In the genomic region with DNA sequence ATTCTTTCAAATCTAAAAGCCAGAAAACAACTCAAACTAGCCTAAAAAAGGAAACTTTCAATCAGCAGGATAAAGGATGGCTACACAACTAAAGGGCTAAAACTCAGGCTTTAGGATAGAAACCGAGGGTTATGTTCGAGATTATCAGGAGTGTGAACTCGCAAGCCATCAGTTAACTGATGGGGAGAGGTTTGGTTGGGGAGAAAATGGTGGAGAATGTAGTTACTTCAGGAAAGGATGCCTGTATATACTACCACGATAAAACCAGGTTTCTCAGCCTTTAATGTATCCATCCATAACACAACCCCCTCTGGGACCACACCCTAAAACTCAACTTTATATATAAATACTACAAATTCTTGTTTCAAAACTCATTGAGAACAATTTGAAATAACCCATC, we compare ENCODE assay signal across 21 cellular contexts. TPM values are rescaled to one million over a fixed set of nuclear protein-coding genes. Genes with fewer than 3 reads are reported as not detected.
DNase-seq lines count a peak whose midpoint lies in the region; ATAC-seq, FAIRE-seq and TF ChIP-seq lines count a peak whose summit lies in the region.
"Had no signal": no experiment of that assay in that cellular context is flagged by ENCODE, and none has a peak within 500 bp of the region (broad histone marks: within the 10 kb centered on the region; RNA-seq: fewer than 3 reads in every experiment).

No MANE protein-coding gene starts in this region.

- H3K4me2 ChIP-seq in GM12878 (ENCODE audit: control insufficient read depth, insufficient read depth) = no peak overlapping the region
- H3K4me2 ChIP-seq: smooth muscle cell had no signal

- no peaks in the 10 kb centered on the region for H3K27me3 Mint-ChIP-seq in activated CD4-positive, alpha-beta T cell treated with anti-CD3 and anti-CD28 coated beads for 36 hours
- no peaks in the 10 kb centered on the region for H3K27me3 Mint-ChIP-seq in naive thymus-derived CD8-positive, alpha-beta T cell

- H3K36me3 ChIP-seq in GM12878 (ENCODE audit: control insufficient read depth in 2 of 2, insufficient read depth in 2 of 2, low read length in 1 of 2) = peaks cover 6 to 46% of the 10 kb centered on the region in 2 experiments

- no peak overlapping the region for H2AFZ ChIP-seq in GM12878 (ENCODE audit: control insufficient read depth, low read depth, low read length)

- no peaks in the 10 kb centered on the region for H3K9me3 Mint-ChIP-seq in activated CD4-positive, alpha-beta T cell treated with anti-CD3 and anti-CD28 coated beads for 36 hours (ENCODE audit: low read depth)
- H3K9me3 Mint-ChIP-seq in naive thymus-derived CD8-positive, alpha-beta T cell = no peaks in the 10 kb centered on the region

- TF ChIP-seq RAD21 in GM12878 (IDR thresholded peaks at IDR 0.05; ENCODE audit: insufficient read depth, low read depth, low read length) = no peak

- no TSS peak for BruUV-seq in GM12878 (replicated peaks; lab: Mats Ljungman, UMichigan)

- no peak overlapping the region for H3K4me3 ChIP-seq in GM12878
- H3K4me3 ChIP-seq: ascending aorta, MG63, smooth muscle cell had no signal

- DNase-seq in activated CD4-positive, alpha-beta T cell treated with anti-CD3 and anti-CD28 coated beads for 36 hours = no peak
- no peak for DNase-seq in activated CD4-positive, alpha-beta T cell treated with anti-CD3 and anti-CD28 coated beads, Interleukin-2, amount 50 U/mL, for 48 hours
- DNase-seq in H54 (ENCODE audit: insufficient read length, low spot score) = no peak
- no peak for DNase-seq in GM12878 (ENCODE audit: low read depth, low spot score)
- no peak for DNase-seq in naive thymus-derived CD8-positive, alpha-beta T cell
- no peak for DNase-seq in amygdala (lab: John Stamatoyannopoulos, UW)
- DNase-seq: 8988T; activated CD4-positive, CD25-positive, alpha-beta regulatory T cell treated with anti-CD3 and anti-CD28 coated beads, Interleukin-2, amount 50 U/mL, for 72 hours; activated effector memory CD4-positive, alpha-beta T cell treated with anti-CD3 and anti-CD28 coated beads, Interleukin-2, amount 50 U/mL, for 16 hours; AML-193; EL; MG63; NCI-H146; NCI-H526 treated with DMSO at 0.1 percent for 48 hours; stimulated activated CD4-positive, alpha-beta T cell treated with anti-CD3 and anti-CD28 coated beads, Interleukin-4, amount 100 ng/mL, for 1 hour had no signal

- CTCF ChIA-PET in activated CD4-positive, alpha-beta T cell treated with anti-CD3 and anti-CD28 coated beads for 36 hours (lab: Charles Lee) = interaction anchor here (1.0 kb wide), 1 partner anchor 28 kb away, joined by 3 read pairs; no protein-coding TSS in a partner anchor
- CTCF ChIA-PET in GM12878 (lab: Yijun Ruan, JAX) = no interaction called here

- no peak for TF ChIP-seq EP300 in GM12878 (IDR thresholded peaks at IDR 0.05; ENCODE audit: borderline replicate concordance in 1 of 2, control insufficient read depth in 1 of 2, low read depth in 2 of 2, low read length in 2 of 2)

- WGBS in GM12878 (ENCODE audit: insufficient coverage, insufficient replicate concordance, low lambda C conversion rate, missing lambda C conversion rate) = 100% methylated on average over 4 of the region's 4 CpGs

- H4K20me1 ChIP-seq in GM12878 (ENCODE audit: control insufficient read depth, insufficient read depth) = no peaks in the 10 kb centered on the region; the same call in 1 of the 2 replicates

- TF ChIP-seq POLR2A in H54 (IDR thresholded peaks at IDR 0.05; ENCODE audit: low read depth, low read length) = no peak
- TF ChIP-seq POLR2A in GM12878 (IDR thresholded peaks at IDR 0.05; ENCODE audit: low read depth, low read length) = no peak; the same call in 1 of the 2 replicates

- no peak overlapping the region for H3K9ac ChIP-seq in GM12878 (ENCODE audit: control insufficient read depth, insufficient read depth, low read length)

- TF ChIP-seq CTCF in GM12878 (IDR thresholded peaks at IDR 0.05 in 2 of 3, conservative IDR thresholded peaks at IDR 0.05 in 1 of 3; ENCODE audit: control insufficient read depth in 2 of 3, extremely low read depth in 1 of 3, insufficient read depth in 1 of 3, low read depth in 3 of 3, low read length in 3 of 3) = no peak

- SMC1A ChIA-PET in GM12878 (lab: Charles Lee; ENCODE audit: uncharacterized antibody, unreplicated experiment) = no interaction called here

- H3K4me3 Mint-ChIP-seq in activated CD4-positive, alpha-beta T cell treated with anti-CD3 and anti-CD28 coated beads for 36 hours = no peak overlapping the region
- H3K4me3 Mint-ChIP-seq in naive thymus-derived CD8-positive, alpha-beta T cell = no peak overlapping the region

- H3K4me1 ChIP-seq in GM12878 (ENCODE audit: control insufficient read depth, insufficient read depth, low read length) = no peaks in the 10 kb centered on the region
- H3K4me1 ChIP-seq: ascending aorta had no signal

- H3K4me1 Mint-ChIP-seq in activated CD4-positive, alpha-beta T cell treated with anti-CD3 and anti-CD28 coated beads for 36 hours = peaks cover 3% of the 10 kb centered on the region
- peaks cover 2 to 6% (median 4%) of the 10 kb centered on the region in 4 donors for H3K4me1 Mint-ChIP-seq in naive thymus-derived CD8-positive, alpha-beta T cell

- H3K79me2 ChIP-seq in GM12878 (ENCODE audit: control insufficient read depth, insufficient read depth, low read length) = peaks cover 2% of the 10 kb centered on the region

- no peak overlapping the region for H3K27ac ChIP-seq in GM12878 (ENCODE audit: control insufficient read depth, insufficient read depth)
- H3K27ac ChIP-seq: ascending aorta, neutrophil had no signal

- FAIRE-seq in H54 (lab: Jason Lieb, UNC) (peak; percentile 41), GM12878 (lab: Jason Lieb, UNC) (no peak)
- FAIRE-seq: GM18507 had no signal

- POLR2A ChIA-PET in activated CD4-positive, alpha-beta T cell treated with anti-CD3 and anti-CD28 coated beads for 36 hours (lab: Charles Lee) = interaction anchor here (1.3 kb wide), 1 partner anchor 17 kb away, joined by 7 read pairs; no protein-coding TSS in a partner anchor
- POLR2A ChIA-PET in GM12878 (lab: Charles Lee) = interaction anchor here (1.1 kb wide), 1 partner anchor 12 kb away, joined by 3 read pairs; no protein-coding TSS in a partner anchor
- POLR2A ChIA-PET in naive thymus-derived CD8-positive, alpha-beta T cell (lab: Charles Lee) = interaction anchor here (2.2 kb wide), 1 partner anchor 22 kb away, joined by 8 read pairs; the partner anchor contains the start of gene TRA2B

- H3K27ac Mint-ChIP-seq in activated CD4-positive, alpha-beta T cell treated with anti-CD3 and anti-CD28 coated beads for 36 hours = peak overlapping the region; percentile 83
- H3K27ac Mint-ChIP-seq in naive thymus-derived CD8-positive, alpha-beta T cell = peak overlapping the region in 6 of 10 donors; percentile 23 to 82 (median 68)

- H3K9me3 ChIP-seq in GM12878 (replicated peaks; ENCODE audit: control insufficient read depth, insufficient read depth, low read length) = no peaks in the 10 kb centered on the region
- H3K9me3 ChIP-seq: ascending aorta, MG63, neutrophil had no signal

- peaks cover 58% of the 10 kb centered on the region for H3K36me3 Mint-ChIP-seq in activated CD4-positive, alpha-beta T cell treated with anti-CD3 and anti-CD28 coated beads for 36 hours (ENCODE audit: low read depth)
- peaks cover 6 to 68% (median 19%) of the 10 kb centered on the region in 3 donors for H3K36me3 Mint-ChIP-seq in naive thymus-derived CD8-positive, alpha-beta T cell

- in situ Hi-C loops in GM12878 (cut with MboI) = no loop called here

- no peaks in the 10 kb centered on the region for H3K27me3 ChIP-seq in GM12878 (replicated peaks in 1 of 2; ENCODE audit: control insufficient read depth in 2 of 2, insufficient read depth in 2 of 2, low read length in 1 of 2)
- H3K27me3 ChIP-seq: ascending aorta, MG63, neutrophil had no signal

- RAD21 ChIA-PET in GM12878 (lab: Charles Lee; ENCODE audit: unreplicated experiment) = no interaction called here

- no peak for ATAC-seq in activated CD4-positive, alpha-beta T cell treated with anti-CD3 and anti-CD28 coated beads for 36 hours
- ATAC-seq in GM12878 (no peak), HG03342 (IDR thresholded peaks at IDR 0.05; ENCODE audit: unreplicated experiment) (no peak), SK-N-SH treated with all-trans-retinoic acid at 6 μM for 48 hours (no peak)
- ATAC-seq in naive thymus-derived CD8-positive, alpha-beta T cell = no peak

- intact Hi-C loops in activated CD4-positive, alpha-beta T cell treated with anti-CD3 and anti-CD28 coated beads for 36 hours (cut with DNase I, micrococcal nuclease) = loop anchor here in 1 of 2 experiments (2.0 to 10.0 kb wide), 2 partner anchors 15 to 251 kb away; no protein-coding TSS in a partner anchor
- intact Hi-C loops in GM12878 (cut with micrococcal nuclease; ENCODE audit: unreplicated experiment) = no loop called here

TF ChIP-seq in SK-N-SH treated with all-trans-retinoic acid at 6 μM for 48 hours, 23 proteins besides CTCF, POLR2A, EP300 and RAD21 (continues in another document):
- TF ChIP-seq PPARA (CRISPR knock-in tag; IDR thresholded peaks at IDR 0.05; ENCODE audit: borderline replicate concordance) (no peak), ZNF70 (CRISPR knock-in tag; IDR thresholded peaks at IDR 0.05) (no peak)

RNA-seq across cellular contexts. Expression of gene TRA2B, which starts 22.2 kb away (rescaled TPM):
- total RNA-seq in activated CD4-positive, alpha-beta T cell treated with anti-CD3 and anti-CD28 coated beads for 36 hours = 100 to 1,000 TPM; 228 to 344 TPM
- total RNA-seq in GM12878 (2013; cell fraction: nucleolus; rRNA removed) = 623 and 632 TPM in 2 replicates
- total RNA-seq in GM12878 (2014; rRNA removed) = 302 and 313 TPM in 2 replicates
- 286 and 317 TPM in 2 replicates for total RNA-seq in GM12878 (2014; rRNA removed; fragmentation: Illumina TruSeq; extraction: Trizol)
- 213 and 233 TPM in 2 replicates for total RNA-seq in GM12878 (2021)
- polyA plus RNA-seq in GM12878 (2011; ENCODE audit: low read depth) = 121 TPM
- polyA plus RNA-seq in GM12878 (2011; rRNA removed) = 284 and 406 TPM in 2 replicates
- polyA plus RNA-seq in GM12878 (2011; cell fraction: cytosol; rRNA removed) = 144 and 166 TPM in 2 replicates
- polyA plus RNA-seq in GM12878 (2011; cell fraction: nucleus; rRNA removed) = 281 and 356 TPM in 2 replicates
- 129 and 187 TPM in 2 replicates for polyA plus RNA-seq in GM12878 (2012)
- polyA plus RNA-seq in GM12878 (2014; fragmentation: Illumina TruSeq; extraction: Trizol) = 271 and 356 TPM in 2 replicates
- 100 to 1,000 TPM; 130 to 153 TPM for polyA plus RNA-seq in GM12878 (2014; fragmentation: Nextera tagmentation; extraction: Ambion mirVana)
- 267 and 277 TPM in 2 replicates for polyA plus RNA-seq in GM12878 (2014; rRNA removed)
- 100 to 1,000 TPM; 285 to 291 TPM for polyA plus RNA-seq in GM12878 (2016; fragmentation: Nextera tagmentation; extraction: Ambion mirVana)
- polyA minus RNA-seq in GM12878 (2011; rRNA and poly(A)+ RNA removed) = 214 and 234 TPM in 2 replicates
- polyA minus RNA-seq in GM12878 (2011; cell fraction: cytosol; rRNA and poly(A)+ RNA removed) = 134 and 165 TPM in 2 replicates
- 363 and 564 TPM in 2 replicates for polyA minus RNA-seq in GM12878 (2011; cell fraction: nucleus; rRNA and poly(A)+ RNA removed)
- 100 to 1,000 TPM; 218 to 229 TPM for total RNA-seq in naive thymus-derived CD8-positive, alpha-beta T cell
- polyA plus RNA-seq in naive thymus-derived CD8-positive, alpha-beta T cell = 100 to 1,000 TPM; 176 to 226 (median 184) TPM
